Comparison of ENCODE assay signal across 9 cellular contexts in the genomic region with DNA sequence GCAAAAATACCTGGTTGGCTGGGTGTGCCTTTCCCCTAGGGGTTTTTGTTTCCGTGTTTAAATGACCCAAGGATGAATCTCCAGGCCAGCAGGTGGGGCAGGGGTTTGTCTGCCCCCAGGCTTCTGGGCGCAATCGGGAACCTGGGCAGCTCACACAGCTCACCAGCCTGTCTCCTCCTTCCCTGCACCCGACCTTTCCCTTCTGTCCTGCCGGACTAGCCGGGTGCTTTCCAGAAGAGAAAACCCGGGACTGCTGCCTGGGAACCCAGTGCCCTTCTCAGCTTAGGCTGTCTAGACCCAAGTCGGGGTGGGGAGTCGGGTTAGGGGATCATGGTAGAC.
DNase-seq lines count a peak whose midpoint lies in the region; FAIRE-seq and TF ChIP-seq lines count a peak whose summit lies in the region.
"Had no signal": no experiment of that assay in that cellular context is flagged by ENCODE, and none has a peak within 500 bp of the region (broad histone marks: within the 10 kb centered on the region; RNA-seq: fewer than 3 reads in every experiment).

No MANE protein-coding gene starts in this region.

- dilution Hi-C loops in keratinocyte (cut with MboI; ENCODE audit: extremely low pct_ligation_motif_present, low sequenced_read_pairs), result no loop called here

- no peaks in the 10 kb centered on the region for H3K9me3 Mint-ChIP-seq in activated T-helper 1 cell treated with anti-CD3 and anti-CD28 coated beads, Interleukin-12 subunit alpha, Interleukin-12 subunit beta, Interleukin-2, Interleukin-4 antibody, amounts not matched to agents 30 ng/mL and 10 ng/mL and 1 ng/mL, durations not matched to agents 14 hours and 24 hours and 36 hours

- H3K79me2 ChIP-seq in keratinocyte (ENCODE audit: control insufficient read depth, insufficient read depth, low read length), result peaks cover 74% of the 10 kb centered on the region

- no peaks in the 10 kb centered on the region for H3K4me1 Mint-ChIP-seq in activated T-helper 1 cell treated with anti-CD3 and anti-CD28 coated beads, Interleukin-12 subunit alpha, Interleukin-12 subunit beta, Interleukin-2, Interleukin-4 antibody, amounts not matched to agents 30 ng/mL and 10 ng/mL and 1 ng/mL, durations not matched to agents 14 hours and 24 hours and 36 hours (ENCODE audit: low read depth)

- DNase-seq in H7, result no peak
- no peak for DNase-seq in coronary artery (ENCODE audit: low spot score)
- no peak for DNase-seq in keratinocyte (ENCODE audit: low read depth, low spot score)
- DNase-seq in skeletal muscle cell (ENCODE audit: low read depth), result no peak
- DNase-seq in HCEC 1CT, result no peak
- DNase-seq in NCI-H2081 (lab: John Stamatoyannopoulos, UW), result no peak
- DNase-seq in activated T-helper 1 cell treated with anti-CD3 and anti-CD28 coated beads, Interleukin-12 subunit alpha, Interleukin-12 subunit beta, Interleukin-2, Interleukin-4 antibody, amounts not matched to agents 30 ng/mL and 10 ng/mL and 1 ng/mL, durations not matched to agents 14 hours and 24 hours and 36 hours (ENCODE audit: low spot score), result no peak
- DNase-seq in UCSD-AML1 (lab: John Stamatoyannopoulos, UW; ENCODE audit: unreplicated experiment), result no peak

- FAIRE-seq in keratinocyte (lab: Jason Lieb, UNC), result no peak

- intact Hi-C loops in activated T-helper 1 cell treated with anti-CD3 and anti-CD28 coated beads, Interleukin-12 subunit alpha, Interleukin-12 subunit beta, Interleukin-2, Interleukin-4 antibody, amounts not matched to agents 30 ng/mL and 10 ng/mL and 1 ng/mL, durations not matched to agents 14 hours and 24 hours and 36 hours (cut with micrococcal nuclease), result no loop called here

- H3K9me1 ChIP-seq in keratinocyte (ENCODE audit: control insufficient read depth, extremely low read depth, insufficient read depth, low read length), result peaks cover 7% of the 10 kb centered on the region

- peak overlapping the region; percentile 58 for H3K9ac ChIP-seq in keratinocyte (ENCODE audit: control insufficient read depth, extremely low read depth, insufficient read depth, low read length)

- H4K20me1 ChIP-seq in keratinocyte (ENCODE audit: control insufficient read depth, extremely low read depth, insufficient read depth, low read length), result peaks cover 18% of the 10 kb centered on the region

- no peaks in the 10 kb centered on the region for H3K36me3 ChIP-seq in H7 (replicated peaks; ENCODE audit: control insufficient read depth, insufficient read depth, low read length)
- peaks cover 0 to 3% of the 10 kb centered on the region in 2 experiments for H3K36me3 ChIP-seq in keratinocyte (ENCODE audit: control insufficient read depth in 2 of 2, extremely low read depth in 1 of 2, insufficient read depth in 2 of 2, low read length in 2 of 2)

- H3K4me3 Mint-ChIP-seq in activated T-helper 1 cell treated with anti-CD3 and anti-CD28 coated beads, Interleukin-12 subunit alpha, Interleukin-12 subunit beta, Interleukin-2, Interleukin-4 antibody, amounts not matched to agents 30 ng/mL and 10 ng/mL and 1 ng/mL, durations not matched to agents 14 hours and 24 hours and 36 hours, result no peak overlapping the region

- no peak overlapping the region for H3K27ac Mint-ChIP-seq in activated T-helper 1 cell treated with anti-CD3 and anti-CD28 coated beads, Interleukin-12 subunit alpha, Interleukin-12 subunit beta, Interleukin-2, Interleukin-4 antibody, amounts not matched to agents 30 ng/mL and 10 ng/mL and 1 ng/mL, durations not matched to agents 14 hours and 24 hours and 36 hours

- H3K4me2 ChIP-seq in keratinocyte (ENCODE audit: control insufficient read depth, extremely low read depth, insufficient read depth, low read depth, low read length), result peak overlapping the region; percentile 82

- H3K27me3 ChIP-seq in H7 (ENCODE audit: control insufficient read depth, insufficient read depth, low read length) (no peaks in the 10 kb centered on the region), keratinocyte (ENCODE audit: control insufficient read depth, extremely low read depth, insufficient read depth, low read length) (no peaks in the 10 kb centered on the region)

- peak overlapping the region; percentile 51 for H3K4me3 ChIP-seq in H7 (ENCODE audit: insufficient read depth, low read depth, low read length)
- peak overlapping the region; percentile 71 for H3K4me3 ChIP-seq in coronary artery
- peak overlapping the region in 2 of 3 experiments; percentile 60 to 62 for H3K4me3 ChIP-seq in keratinocyte (ENCODE audit: control insufficient read depth in 2 of 3, extremely low read depth in 1 of 3, insufficient read depth in 2 of 3, low read depth in 1 of 3, low read length in 3 of 3)
- H3K4me3 ChIP-seq in skeletal muscle cell (ENCODE audit: low read depth, low read length), result peak overlapping the region; percentile 29

- no peaks in the 10 kb centered on the region for H3K36me3 Mint-ChIP-seq in activated T-helper 1 cell treated with anti-CD3 and anti-CD28 coated beads, Interleukin-12 subunit alpha, Interleukin-12 subunit beta, Interleukin-2, Interleukin-4 antibody, amounts not matched to agents 30 ng/mL and 10 ng/mL and 1 ng/mL, durations not matched to agents 14 hours and 24 hours and 36 hours (ENCODE audit: low read depth)

- peaks cover 29% of the 10 kb centered on the region for H3K27me3 Mint-ChIP-seq in activated T-helper 1 cell treated with anti-CD3 and anti-CD28 coated beads, Interleukin-12 subunit alpha, Interleukin-12 subunit beta, Interleukin-2, Interleukin-4 antibody, amounts not matched to agents 30 ng/mL and 10 ng/mL and 1 ng/mL, durations not matched to agents 14 hours and 24 hours and 36 hours (ENCODE audit: insufficient read depth)

- peak overlapping the region; percentile 16 for H2AFZ ChIP-seq in keratinocyte (ENCODE audit: control insufficient read depth, low read length)

- H3K4me1 ChIP-seq in keratinocyte (ENCODE audit: control insufficient read depth, extremely low read depth, insufficient read depth, low read length), result peaks cover 37% of the 10 kb centered on the region

- no peak for TF ChIP-seq CTCF in coronary artery (IDR thresholded peaks at IDR 0.05)
- peak in 1 of 3 experiments; percentile 5 for TF ChIP-seq CTCF in keratinocyte (optimal IDR thresholded peaks at IDR 0.05 in 1 of 3, IDR thresholded peaks at IDR 0.05 in 1 of 3, conservative IDR thresholded peaks at IDR 0.05 in 1 of 3; ENCODE audit: extremely low read depth in 1 of 3, insufficient read depth in 2 of 3, low read length in 3 of 3)

- H3K9me3 ChIP-seq in keratinocyte (ENCODE audit: control insufficient read depth, low read depth, low read length), result no peaks in the 10 kb centered on the region

- H3K27ac ChIP-seq in coronary artery (peak overlapping the region; percentile 92 to 93), keratinocyte (ENCODE audit: control insufficient read depth, insufficient read depth, low read length) (peak overlapping the region; percentile 40)
- H3K27ac ChIP-seq: HL-60 had no signal
